Comparison of ENCODE assay signal across 17 cellular contexts in genomic region chr13:60143775-60144174, GRCh38.
DNase-seq lines count a peak whose midpoint lies in the region; ATAC-seq lines count a peak whose summit lies in the region.
"Had no signal": no experiment of that assay in that cellular context is flagged by ENCODE, and none has a peak within 500 bp of the region (broad histone marks: within the 10 kb centered on the region; RNA-seq: fewer than 3 reads in every experiment).

No MANE protein-coding gene starts in this region.

- no peaks in the 10 kb centered on the region for H3K27me3 ChIP-seq in HUES6 (ENCODE audit: control insufficient read depth, insufficient read depth, low read length)
- H3K27me3 ChIP-seq: colonic mucosa, gastroesophageal sphincter, vagina had no signal

- ATAC-seq in GM19351 (IDR thresholded peaks at IDR 0.05; ENCODE audit: unreplicated experiment) = no peak
- ATAC-seq: gastroesophageal sphincter, left cardiac atrium had no signal

- no peaks in the 10 kb centered on the region for H3K9me3 ChIP-seq in HUES6 (ENCODE audit: control insufficient read depth, insufficient read depth, low read depth, low read length)
- H3K9me3 ChIP-seq: colonic mucosa, gastroesophageal sphincter, vagina had no signal

- peaks cover 21% of the 10 kb centered on the region for H3K4me1 ChIP-seq in HUES6 (ENCODE audit: control insufficient read depth, insufficient read depth, low read length)
- H3K4me1 ChIP-seq: colonic mucosa, gastroesophageal sphincter, vagina had no signal

- H3K4me3 ChIP-seq in HUES6 (ENCODE audit: low read depth, low read length) = no peak overlapping the region
- H3K4me3 ChIP-seq: colonic mucosa, gastroesophageal sphincter, skin epidermis, vagina had no signal

- H3K9ac ChIP-seq in HUES6 (ENCODE audit: low read length) = no peak overlapping the region

- peak; percentile 58 for DNase-seq in DMS53 (lab: John Stamatoyannopoulos, UW)
- peak; percentile 82 for DNase-seq in NCI-H748 treated with DMSO at 0.1 percent for 48 hours (lab: John Stamatoyannopoulos, UW)
- peak; percentile 30 for DNase-seq in kidney tubule cell (ENCODE audit: low spot score)
- no peak for DNase-seq in stimulated activated CD4-positive, alpha-beta T cell treated with anti-CD3 and anti-CD28 coated beads, Interleukin-12 subunit alpha, Interleukin-12 subunit beta, amount 100 ng/mL, for 4 hours
- no peak for DNase-seq in stimulated activated CD8-positive, alpha-beta memory T cell treated with anti-CD3 and anti-CD28 coated beads, Interleukin-4, amount 100 ng/mL, for 48 hours
- DNase-seq: activated CD4-positive, alpha-beta T cell treated with anti-CD3 and anti-CD28 coated beads, Interleukin-2, amount 50 U/mL, for 4 hours; activated naive CD4-positive, alpha-beta T cell treated with Interleukin-2 at 50 U/mL for 16 hours; colonic mucosa; left cardiac atrium; stimulated activated CD4-positive, alpha-beta T cell treated with anti-CD3 and anti-CD28 coated beads, Interleukin-4, amount 100 ng/mL, for 1 hour; substantia nigra had no signal

- peak overlapping the region; percentile 12; the same call in 1 of the 2 replicates for H3K27ac ChIP-seq in HUES6 (ENCODE audit: low read depth, low read length)
- H3K27ac ChIP-seq: colonic mucosa, epithelial cell of prostate, gastroesophageal sphincter, skin epidermis, vagina had no signal

- no peaks in the 10 kb centered on the region for H3K36me3 ChIP-seq in HUES6 (ENCODE audit: control insufficient read depth, insufficient read depth, low read length)
- H3K36me3 ChIP-seq: colonic mucosa, gastroesophageal sphincter, vagina had no signal

Comparison
In these comparisons a context has a peak if more than half of its experiments do, and no peak if none do; other contexts are left out.
1. DNase-seq: peak in DMS53 (single experiment), NCI-H748 treated with DMSO at 0.1 percent for 48 hours (single experiment) and kidney tubule cell (single experiment); none in stimulated activated CD4-positive, alpha-beta T cell treated with anti-CD3 and anti-CD28 coated beads, Interleukin-12 subunit alpha, Interleukin-12 subunit beta, amount 100 ng/mL, for 4 hours (single experiment) and stimulated activated CD8-positive, alpha-beta memory T cell treated with anti-CD3 and anti-CD28 coated beads, Interleukin-4, amount 100 ng/mL, for 48 hours (single experiment).